ENCODE assay signal across 15 cellular contexts in the genomic region with DNA sequence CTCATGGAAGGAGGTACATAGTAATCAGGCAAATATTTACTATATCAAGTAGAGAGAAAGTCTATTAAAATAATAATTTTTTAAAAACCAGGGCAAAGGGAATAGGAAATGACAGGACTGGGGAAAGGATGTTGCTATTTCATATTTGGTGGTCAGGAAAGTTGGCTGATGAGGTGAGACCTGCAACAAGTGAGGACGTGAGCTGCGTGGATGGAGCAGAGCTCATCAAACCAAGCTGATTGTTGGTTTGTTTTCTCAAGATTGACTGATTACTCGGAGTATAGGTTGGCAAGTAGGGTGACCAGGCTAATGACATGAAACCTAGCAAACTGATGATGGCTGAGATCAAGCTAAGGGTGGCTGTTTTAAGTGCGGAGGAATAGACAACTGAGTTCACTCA. TPM values are rescaled to one million over a fixed set of nuclear protein-coding genes. Genes with fewer than 3 reads are reported as not detected.
DNase-seq lines count a peak whose midpoint lies in the region; ATAC-seq and TF ChIP-seq lines count a peak whose summit lies in the region.
"Had no signal": no experiment of that assay in that cellular context is flagged by ENCODE, and none has a peak within 500 bp of the region (broad histone marks: within the 10 kb centered on the region; RNA-seq: fewer than 3 reads in every experiment).

No MANE protein-coding gene starts in this region.

- H3K9me3 Mint-ChIP-seq in MCF 10A (ENCODE audit: unreplicated experiment) (no peaks in the 10 kb centered on the region), type B pancreatic cell (no peaks in the 10 kb centered on the region)
- H3K9me3 Mint-ChIP-seq: activated CD4-positive, alpha-beta T cell treated with anti-CD3 and anti-CD28 coated beads, Interleukin-2, amount 10 ng/mL, durations not matched to agents 24 days and 14 days; activated naive CD8-positive, alpha-beta T cell treated with anti-CD3 and anti-CD28 coated beads for 36 hours; CD8-positive, alpha-beta memory T cell had no signal

- peak overlapping the region in 2 of 3 donors; percentile 2 to 31 for H3K4me3 ChIP-seq in breast epithelium
- no peak overlapping the region for H3K4me3 ChIP-seq in mesendoderm (ENCODE audit: low read length)
- H3K4me3 ChIP-seq: mucosa of descending colon had no signal

- no peak overlapping the region for H3K18ac ChIP-seq in mesendoderm (ENCODE audit: low read length)

- H4K8ac ChIP-seq in mesendoderm (ENCODE audit: low read depth, low read length) = no peak overlapping the region

- no peak overlapping the region for H4K5ac ChIP-seq in mesendoderm (ENCODE audit: low read length)

- CTCF ChIA-PET in MCF 10A (lab: Yijun Ruan, JAX) = interaction anchor here (0.7 to 1.5 kb wide), 2 partner anchors 11 to 745 kb away, joined by 3 to 4 read pairs; no protein-coding TSS in a partner anchor

- POLR2A ChIA-PET in MCF 10A (lab: Yijun Ruan, JAX) = no interaction called here

- intact Hi-C loops in breast epithelium (cut with DNase I; ENCODE audit: low total_unique reads) (no loop called here), MCF 10A (cut with micrococcal nuclease) (no loop called here)

- H3K9ac ChIP-seq in mesendoderm (ENCODE audit: low read length) = peak overlapping the region; percentile 48

- TF ChIP-seq CTCF in breast epithelium (IDR thresholded peaks at IDR 0.05) (no peak), MCF 10A (IDR thresholded peaks at IDR 0.05; ENCODE audit: unreplicated experiment) (no peak), type B pancreatic cell (conservative IDR thresholded peaks at IDR 0.05) (no peak)

- no peak for DNase-seq in breast epithelium (ENCODE audit: low spot score in 2 of 2)
- no peak for DNase-seq in MCF 10A (ENCODE audit: unreplicated experiment)
- peak; percentile 39 for DNase-seq in dermis blood vessel endothelial cell
- no peak for DNase-seq in mesendoderm
- DNase-seq in type B pancreatic cell (ENCODE audit: extremely low spot score, unreplicated experiment) = no peak
- DNase-seq in cerebellar cortex (ENCODE audit: low spot score) = no peak
- DNase-seq: 8988T; activated CD4-positive, alpha-beta T cell treated with anti-CD3 and anti-CD28 coated beads, Interleukin-2, amount 10 ng/mL, durations not matched to agents 24 days and 14 days; activated naive CD8-positive, alpha-beta T cell treated with anti-CD3 and anti-CD28 coated beads for 36 hours; CD8-positive, alpha-beta memory T cell; mucosa of descending colon; NCI-H2081 treated with DMSO at 0.1 percent for 48 hours; testis had no signal

- H2BK120ac ChIP-seq in mesendoderm (ENCODE audit: low read depth, low read length) = no peak overlapping the region

- H3K27ac Mint-ChIP-seq in MCF 10A (ENCODE audit: low read depth, unreplicated experiment) (no peak overlapping the region), type B pancreatic cell (no peak overlapping the region)
- H3K27ac Mint-ChIP-seq: activated CD4-positive, alpha-beta T cell treated with anti-CD3 and anti-CD28 coated beads, Interleukin-2, amount 10 ng/mL, durations not matched to agents 24 days and 14 days; activated naive CD8-positive, alpha-beta T cell treated with anti-CD3 and anti-CD28 coated beads for 36 hours; CD8-positive, alpha-beta memory T cell had no signal

- H3K4me1 ChIP-seq in breast epithelium (peaks cover 0 to 5% of the 10 kb centered on the region in 2 donors), mesendoderm (ENCODE audit: control insufficient read depth, low read depth, low read length) (peaks cover 8% of the 10 kb centered on the region)

- peak overlapping the region; percentile 60 to 68 for H3K27ac ChIP-seq in breast epithelium
- H3K27ac ChIP-seq in mesendoderm (ENCODE audit: low read depth, low read length) = no peak overlapping the region
- H3K27ac ChIP-seq: testis had no signal

- peaks cover 85% of the 10 kb centered on the region for H3K79me2 ChIP-seq in mesendoderm (ENCODE audit: control insufficient read depth, insufficient read depth, low read length)

- H2AK5ac ChIP-seq in mesendoderm (ENCODE audit: low read length) = no peak overlapping the region

- no peak overlapping the region for H2BK5ac ChIP-seq in mesendoderm (ENCODE audit: low read length)

- no peaks in the 10 kb centered on the region for H3K36me3 Mint-ChIP-seq in MCF 10A (ENCODE audit: insufficient read depth, unreplicated experiment)
- peaks cover 27% of the 10 kb centered on the region for H3K36me3 Mint-ChIP-seq in type B pancreatic cell
- H3K36me3 Mint-ChIP-seq: CD8-positive, alpha-beta memory T cell had no signal

- H2BK15ac ChIP-seq in mesendoderm (replicated peaks; ENCODE audit: low read depth) = no peak overlapping the region

- H3K4me1 Mint-ChIP-seq in MCF 10A (ENCODE audit: insufficient read depth, unreplicated experiment) (peaks cover under 1% of the 10 kb centered on the region), type B pancreatic cell (ENCODE audit: unreplicated experiment) (peaks cover 28% of the 10 kb centered on the region)

- no CpG with 5 or more reads among the region's 4 CpGs for WGBS in mesendoderm (ENCODE audit: extremely low coverage, insufficient coverage, low lambda C conversion rate)

- no peaks in the 10 kb centered on the region for H3K9me3 ChIP-seq in breast epithelium
- H3K9me3 ChIP-seq: mucosa of descending colon, testis had no signal

- no peak overlapping the region for H3K4ac ChIP-seq in mesendoderm (ENCODE audit: low read depth, low read length)

- H3K79me1 ChIP-seq in mesendoderm (ENCODE audit: low read length) = peaks cover 1% of the 10 kb centered on the region

- no peaks in the 10 kb centered on the region for H3K36me3 ChIP-seq in breast epithelium
- peaks cover 3% of the 10 kb centered on the region for H3K36me3 ChIP-seq in mesendoderm (ENCODE audit: control insufficient read depth, insufficient read depth, low read length)

- H3K56ac ChIP-seq in mesendoderm (ENCODE audit: low read length) = peak overlapping the region; percentile 77

- ATAC-seq in GM21381 (IDR thresholded peaks at IDR 0.05; ENCODE audit: unreplicated experiment) (no peak), HG02885 (IDR thresholded peaks at IDR 0.05; ENCODE audit: poor library complexity, unreplicated experiment) (no peak)
- ATAC-seq: mucosa of descending colon had no signal

- no peaks in the 10 kb centered on the region for H3K27me3 ChIP-seq in breast epithelium
- no peaks in the 10 kb centered on the region for H3K27me3 ChIP-seq in mesendoderm (ENCODE audit: insufficient read depth, low read length, poor library complexity)
- H3K27me3 ChIP-seq: testis had no signal

- no peak for TF ChIP-seq POLR2A in breast epithelium (IDR thresholded peaks at IDR 0.05)

- peak overlapping the region; percentile 43 for H3K4me2 ChIP-seq in mesendoderm (ENCODE audit: low read length)

- H3K23ac ChIP-seq in mesendoderm (ENCODE audit: low read length) = no peak overlapping the region

- H3K27me3 Mint-ChIP-seq in MCF 10A (ENCODE audit: insufficient read depth, unreplicated experiment) = no peaks in the 10 kb centered on the region
- peaks cover 3% of the 10 kb centered on the region for H3K27me3 Mint-ChIP-seq in type B pancreatic cell

- no TSS peak for BruUV-seq in MCF 10A (replicated peaks; lab: Mats Ljungman, UMichigan)

- H3K4me3 Mint-ChIP-seq in MCF 10A (ENCODE audit: unreplicated experiment) (no peak overlapping the region), type B pancreatic cell (peak overlapping the region; percentile 71)
- H3K4me3 Mint-ChIP-seq: activated CD4-positive, alpha-beta T cell treated with anti-CD3 and anti-CD28 coated beads, Interleukin-2, amount 10 ng/mL, durations not matched to agents 24 days and 14 days; activated naive CD8-positive, alpha-beta T cell treated with anti-CD3 and anti-CD28 coated beads for 36 hours; CD8-positive, alpha-beta memory T cell had no signal

RNA-seq across cellular contexts. Expression of a gene that starts 6.0 kb away (rescaled TPM):
- total RNA-seq in breast epithelium = 10 to 100 TPM; 37.3 to 91.0 (median 90.1) TPM
- total RNA-seq in MCF 10A (2022) = not detected in 2 replicates
- total RNA-seq in dermis blood vessel endothelial cell = 482 and 745 TPM in 2 replicates
- 921 TPM for polyA plus RNA-seq in mesendoderm (2013, experiment 1 of 2)
- polyA plus RNA-seq in mesendoderm (2013, experiment 2 of 2) = 892 TPM
- total RNA-seq in type B pancreatic cell (ENCODE audit: low replicate concordance) = 90.7 and 190 TPM in 2 replicates
- total RNA-seq: activated CD4-positive, alpha-beta T cell treated with anti-CD3 and anti-CD28 coated beads, Interleukin-2, amount 10 ng/mL, durations not matched to agents 24 days and 14 days; CD8-positive, alpha-beta memory T cell had no signal
- polyA plus RNA-seq: CD8-positive, alpha-beta memory T cell had no signal

Comparison
In these comparisons a context has a peak if more than half of its experiments do, and no peak if none do; other contexts are left out.
1. RNA of a gene that starts 6.0 kb away (total RNA-seq): 482 to 745 TPM in dermis blood vessel endothelial cell, 90.7 to 190 TPM in type B pancreatic cell and 37.3 to 91.0 TPM in breast epithelium; not detected in MCF 10A; every median in the first group is over 10 times any median in the second.